18 cellular contexts compared by ENCODE assay signal in the genomic region with DNA sequence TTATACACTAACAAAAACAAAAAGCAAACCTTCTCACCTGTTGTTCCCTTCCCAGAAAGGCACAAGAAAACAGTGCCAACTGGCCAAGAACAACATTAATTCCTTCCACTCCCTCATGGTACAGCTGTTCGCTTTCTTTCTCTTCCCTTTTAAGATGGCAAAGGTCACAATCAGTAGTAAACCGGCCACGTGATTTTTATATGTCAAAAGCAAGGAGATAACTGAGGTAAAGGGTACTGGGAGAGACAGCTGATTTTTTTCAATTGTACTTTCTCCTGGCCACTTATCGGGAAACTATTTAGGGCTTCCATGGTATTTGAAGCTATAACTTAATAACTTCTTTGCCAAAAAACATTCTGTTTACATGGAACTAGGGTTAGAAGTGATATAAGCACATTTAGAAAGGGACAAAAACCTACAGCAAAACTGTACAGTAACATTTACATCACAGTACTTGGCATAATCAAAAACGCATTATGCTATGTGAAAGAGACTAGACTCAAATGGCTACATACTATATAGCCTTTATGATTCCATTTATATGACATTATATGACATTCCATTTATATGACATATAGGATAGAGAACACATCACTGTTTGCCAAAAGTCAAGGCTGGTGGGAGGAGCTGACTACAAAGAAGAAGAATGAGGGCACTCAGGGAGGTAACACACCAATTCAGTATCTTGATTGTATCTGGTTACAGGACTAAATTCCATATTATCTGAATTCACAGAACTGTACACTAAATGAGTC. TPM values are rescaled to one million over a fixed set of nuclear protein-coding genes. Genes with fewer than 3 reads are reported as not detected.
DNase-seq lines count a peak whose midpoint lies in the region; ATAC-seq and TF ChIP-seq lines count a peak whose summit lies in the region.
"Had no signal": no experiment of that assay in that cellular context is flagged by ENCODE, and none has a peak within 500 bp of the region (broad histone marks: within the 10 kb centered on the region; RNA-seq: fewer than 3 reads in every experiment).

No MANE protein-coding gene starts in this region.

- H3K9me3 ChIP-seq in duodenal mucosa (ENCODE audit: control insufficient read depth in 1 of 2, low read length in 2 of 2) (no peaks in the 10 kb centered on the region), right lobe of liver (no peaks in the 10 kb centered on the region), suprapubic skin (no peaks in the 10 kb centered on the region)
- H3K9me3 ChIP-seq: SJSA1 had no signal

- no peak for TF ChIP-seq EP300 in suprapubic skin (IDR thresholded peaks at IDR 0.05)

- H3K9ac ChIP-seq in duodenal mucosa (ENCODE audit: low read depth in 1 of 2, low read length in 2 of 2): peak overlapping the region in 1 of 2 donors; percentile 17

- TF ChIP-seq POLR2A in right lobe of liver (IDR thresholded peaks at IDR 0.05) (no peak), suprapubic skin (IDR thresholded peaks at IDR 0.05) (no peak)

- H3K4me1 ChIP-seq in duodenal mucosa (ENCODE audit: control insufficient read depth in 1 of 2, insufficient read depth in 2 of 2, low read length in 2 of 2) (peaks cover 24 to 56% of the 10 kb centered on the region in 2 donors), right lobe of liver (peaks cover 0 to 50% (median 13%) of the 10 kb centered on the region in 4 donors), suprapubic skin (peaks cover 25% of the 10 kb centered on the region)
- H3K4me1 ChIP-seq: SJSA1 had no signal

- H3K9me3 Mint-ChIP-seq in activated CD4-positive, alpha-beta T cell treated with anti-CD3 and anti-CD28 coated beads, Interleukin-2, amount 10 ng/mL, durations not matched to agents 24 days and 14 days: no peaks in the 10 kb centered on the region
- H3K9me3 Mint-ChIP-seq in activated naive CD4-positive, alpha-beta T cell treated with anti-CD3 and anti-CD28 coated beads, Interleukin-2, amount 10 ng/mL, durations not matched to agents 7 days and 5 days: no peaks in the 10 kb centered on the region
- H3K9me3 Mint-ChIP-seq in stimulated activated effector memory CD8-positive, alpha-beta T cell treated with anti-CD3 and anti-CD28 coated beads, Interleukin-12 subunit alpha, Interleukin-12 subunit beta, amount 100 ng/mL, for 72 hours: no peaks in the 10 kb centered on the region
- H3K9me3 Mint-ChIP-seq: CD4-positive, CD25-positive, alpha-beta regulatory T cell had no signal

- H3K4me3 Mint-ChIP-seq in activated CD4-positive, alpha-beta T cell treated with anti-CD3 and anti-CD28 coated beads, Interleukin-2, amount 10 ng/mL, durations not matched to agents 24 days and 14 days: no peak overlapping the region
- H3K4me3 Mint-ChIP-seq in activated naive CD4-positive, alpha-beta T cell treated with anti-CD3 and anti-CD28 coated beads, Interleukin-2, amount 10 ng/mL, durations not matched to agents 7 days and 5 days: no peak overlapping the region
- H3K4me3 Mint-ChIP-seq in stimulated activated effector memory CD8-positive, alpha-beta T cell treated with anti-CD3 and anti-CD28 coated beads, Interleukin-12 subunit alpha, Interleukin-12 subunit beta, amount 100 ng/mL, for 72 hours: no peak overlapping the region
- H3K4me3 Mint-ChIP-seq: CD4-positive, CD25-positive, alpha-beta regulatory T cell had no signal

- no peak overlapping the region for H3K27ac Mint-ChIP-seq in activated CD4-positive, alpha-beta T cell treated with anti-CD3 and anti-CD28 coated beads, Interleukin-2, amount 10 ng/mL, durations not matched to agents 24 days and 14 days
- H3K27ac Mint-ChIP-seq in activated naive CD4-positive, alpha-beta T cell treated with anti-CD3 and anti-CD28 coated beads, Interleukin-2, amount 10 ng/mL, durations not matched to agents 7 days and 5 days: no peak overlapping the region
- no peak overlapping the region for H3K27ac Mint-ChIP-seq in stimulated activated effector memory CD8-positive, alpha-beta T cell treated with anti-CD3 and anti-CD28 coated beads, Interleukin-12 subunit alpha, Interleukin-12 subunit beta, amount 100 ng/mL, for 72 hours
- H3K27ac Mint-ChIP-seq: CD4-positive, CD25-positive, alpha-beta regulatory T cell had no signal

- H3K36me3 ChIP-seq in duodenal mucosa (ENCODE audit: control insufficient read depth in 1 of 2, insufficient read depth in 2 of 2, low read length in 2 of 2) (no peaks in the 10 kb centered on the region), right lobe of liver (no peaks in the 10 kb centered on the region), suprapubic skin (no peaks in the 10 kb centered on the region)
- H3K36me3 ChIP-seq: SJSA1 had no signal

- H3K27me3 Mint-ChIP-seq in activated CD4-positive, alpha-beta T cell treated with anti-CD3 and anti-CD28 coated beads, Interleukin-2, amount 10 ng/mL, durations not matched to agents 24 days and 14 days: no peaks in the 10 kb centered on the region
- no peaks in the 10 kb centered on the region for H3K27me3 Mint-ChIP-seq in activated naive CD4-positive, alpha-beta T cell treated with anti-CD3 and anti-CD28 coated beads, Interleukin-2, amount 10 ng/mL, durations not matched to agents 7 days and 5 days
- H3K27me3 Mint-ChIP-seq: CD4-positive, CD25-positive, alpha-beta regulatory T cell had no signal

- H3K36me3 Mint-ChIP-seq in activated CD4-positive, alpha-beta T cell treated with anti-CD3 and anti-CD28 coated beads, Interleukin-2, amount 10 ng/mL, durations not matched to agents 24 days and 14 days (ENCODE audit: low read depth): peaks cover 10% of the 10 kb centered on the region
- peaks cover 2% of the 10 kb centered on the region for H3K36me3 Mint-ChIP-seq in activated naive CD4-positive, alpha-beta T cell treated with anti-CD3 and anti-CD28 coated beads, Interleukin-2, amount 10 ng/mL, durations not matched to agents 7 days and 5 days
- no peaks in the 10 kb centered on the region for H3K36me3 Mint-ChIP-seq in stimulated activated effector memory CD8-positive, alpha-beta T cell treated with anti-CD3 and anti-CD28 coated beads, Interleukin-12 subunit alpha, Interleukin-12 subunit beta, amount 100 ng/mL, for 72 hours
- H3K36me3 Mint-ChIP-seq: CD4-positive, CD25-positive, alpha-beta regulatory T cell had no signal

- H3K27me3 ChIP-seq in duodenal mucosa (ENCODE audit: control insufficient read depth in 1 of 2, insufficient read depth in 2 of 2, low read length in 2 of 2) (no peaks in the 10 kb centered on the region), right lobe of liver (no peaks in the 10 kb centered on the region), suprapubic skin (no peaks in the 10 kb centered on the region)
- H3K27me3 ChIP-seq: SJSA1 had no signal

- TF ChIP-seq CTCF in right lobe of liver (IDR thresholded peaks at IDR 0.05) (no peak), suprapubic skin (IDR thresholded peaks at IDR 0.05) (no peak)

- H3K4me3 ChIP-seq in duodenal mucosa (ENCODE audit: low read depth in 1 of 2, low read length in 2 of 2) (peak overlapping the region; percentile 18 to 19), right lobe of liver (no peak overlapping the region), suprapubic skin (no peak overlapping the region)
- H3K4me3 ChIP-seq: K562, lung, SJSA1 had no signal

- peaks cover 19% of the 10 kb centered on the region for H3K4me1 Mint-ChIP-seq in activated CD4-positive, alpha-beta T cell treated with anti-CD3 and anti-CD28 coated beads, Interleukin-2, amount 10 ng/mL, durations not matched to agents 24 days and 14 days
- H3K4me1 Mint-ChIP-seq in activated naive CD4-positive, alpha-beta T cell treated with anti-CD3 and anti-CD28 coated beads, Interleukin-2, amount 10 ng/mL, durations not matched to agents 7 days and 5 days: peaks cover 19% of the 10 kb centered on the region
- no peaks in the 10 kb centered on the region for H3K4me1 Mint-ChIP-seq in stimulated activated effector memory CD8-positive, alpha-beta T cell treated with anti-CD3 and anti-CD28 coated beads, Interleukin-12 subunit alpha, Interleukin-12 subunit beta, amount 100 ng/mL, for 72 hours

- ATAC-seq in right lobe of liver: peak; percentile 72 to 78 (median 74)
- no peak for ATAC-seq in stimulated activated effector memory CD8-positive, alpha-beta T cell treated with anti-CD3 and anti-CD28 coated beads, Interleukin-12 subunit alpha, Interleukin-12 subunit beta, amount 100 ng/mL, for 72 hours
- ATAC-seq: K562 had no signal

- CTCF ChIA-PET in activated naive CD4-positive, alpha-beta T cell treated with anti-CD3 and anti-CD28 coated beads, Interleukin-2, amount 10 ng/mL, durations not matched to agents 7 days and 5 days (lab: Charles Lee): interaction anchor here (1.2 kb wide), 1 partner anchor 182 kb away, joined by 3 read pairs; no protein-coding TSS in a partner anchor

- peak; percentile 34 for DNase-seq in activated CD4-positive, alpha-beta T cell treated with anti-CD3 and anti-CD28 coated beads, Interleukin-2, amount 10 ng/mL, durations not matched to agents 24 days and 14 days
- no peak for DNase-seq in activated CD4-positive, alpha-beta T cell treated with anti-CD3 and anti-CD28 coated beads for 4 hours
- DNase-seq in right lobe of liver (no peak), suprapubic skin (ENCODE audit: low spot score in 2 of 2) (no peak)
- DNase-seq in stimulated activated CD4-positive, alpha-beta T cell treated with anti-CD3 and anti-CD28 coated beads, Interleukin-2, amount 100 ng/mL, for 48 hours: no peak
- DNase-seq in activated naive CD4-positive, alpha-beta T cell treated with anti-CD3 and anti-CD28 coated beads, Interleukin-2, amount 10 ng/mL, durations not matched to agents 7 days and 5 days: no peak
- DNase-seq in stimulated activated effector memory CD8-positive, alpha-beta T cell treated with anti-CD3 and anti-CD28 coated beads, Interleukin-12 subunit alpha, Interleukin-12 subunit beta, amount 100 ng/mL, for 72 hours (ENCODE audit: low spot score in 2 of 2): no peak
- DNase-seq: activated T-cell treated with anti-CD3 and anti-CD28 coated beads, Interleukin-2, amount 50 U/mL, for 48 hours; CD4-positive, CD25-positive, alpha-beta regulatory T cell; cortex of kidney; NCI-H1417; NCI-H345; substantia nigra; T1000 had no signal

- intact Hi-C loops in activated CD4-positive, alpha-beta T cell treated with anti-CD3 and anti-CD28 coated beads, Interleukin-2, amount 10 ng/mL, durations not matched to agents 24 days and 14 days (cut with micrococcal nuclease): no loop called here
- intact Hi-C loops in right lobe of liver (cut with DNase I): no loop called here

- 28% methylated on average over 5 of the region's 5 CpGs for WGBS in right lobe of liver (ENCODE audit: insufficient coverage, low coverage, low lambda C conversion rate, missing lambda C conversion rate)
- 69% methylated on average over 5 of the region's 5 CpGs for WGBS in suprapubic skin

- H3K27ac ChIP-seq in duodenal mucosa (ENCODE audit: low read depth, low read length) (no peak overlapping the region), right lobe of liver (peak overlapping the region; percentile 28 to 53 (median 38)), suprapubic skin (peak overlapping the region; percentile 21)
- H3K27ac ChIP-seq: SJSA1 had no signal

RNA-seq across cellular contexts. Expression of a gene that starts 24.8 kb away (rescaled TPM):
- total RNA-seq in activated CD4-positive, alpha-beta T cell treated with anti-CD3 and anti-CD28 coated beads, Interleukin-2, amount 10 ng/mL, durations not matched to agents 24 days and 14 days: 29.7 and 33.9 TPM in 2 replicates
- total RNA-seq in right lobe of liver: 100 to 1,000 TPM in 2 of 6 experiments, 10 to 100 TPM in 4; 23.3 to 145 (median 36.0) TPM
- total RNA-seq in suprapubic skin: 10 to 100 TPM; 57.8 to 81.6 (median 69.1) TPM

Comparison
In these comparisons a context has a peak if more than half of its experiments do, and no peak if none do; other contexts are left out.
1. H3K4me3 ChIP-seq: peak in duodenal mucosa (2 of 2); none in right lobe of liver (0 of 3) and suprapubic skin (single experiment).